In the genomic region with DNA sequence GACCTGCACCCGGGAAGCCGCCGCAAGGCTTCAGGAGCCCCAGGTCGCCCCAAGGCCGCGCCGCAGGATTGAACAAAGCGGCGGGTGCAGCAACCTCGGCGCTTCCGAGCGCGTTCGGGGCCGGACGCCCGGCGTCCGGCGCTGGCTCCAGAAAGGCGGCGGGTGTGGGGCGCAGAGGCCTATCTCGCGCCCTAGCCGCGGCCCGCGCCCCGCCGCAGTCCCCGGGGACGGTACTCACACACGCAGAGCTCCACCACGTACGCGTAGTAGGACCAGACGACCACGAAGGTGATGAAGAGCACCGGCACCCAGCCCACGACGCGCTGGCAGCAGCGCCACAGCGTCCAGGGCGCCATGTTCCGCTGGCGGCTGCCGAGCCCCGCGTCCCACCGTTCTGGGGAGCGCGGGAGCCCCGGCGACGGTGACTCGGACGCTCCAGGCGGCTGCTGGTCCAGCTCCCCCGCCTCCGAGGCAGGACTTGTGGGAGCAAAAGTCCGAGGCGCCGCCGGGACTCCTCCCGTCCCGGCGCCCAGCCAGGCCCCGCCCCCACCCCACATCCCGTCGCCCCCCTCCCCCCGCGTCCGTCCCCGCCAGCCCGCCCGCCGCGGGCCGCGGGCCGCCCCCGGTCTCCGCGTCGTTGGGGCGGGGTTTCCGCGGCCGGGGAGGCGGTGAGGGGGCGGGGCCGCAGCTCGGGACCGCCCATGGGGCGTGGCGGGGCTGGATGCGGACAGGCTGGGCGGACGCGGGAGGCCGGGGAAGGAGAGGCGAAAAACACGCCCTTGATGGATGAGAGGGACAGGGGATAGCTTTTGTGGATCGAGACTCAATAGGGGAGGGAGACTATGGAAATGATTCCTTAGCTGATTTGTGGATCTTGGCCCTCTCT, we compare ENCODE assay signal across 8 cellular contexts. TPM values are rescaled to one million over a fixed set of nuclear protein-coding genes. Genes with fewer than 3 reads are reported as not detected.
DNase-seq lines count a peak whose midpoint lies in the region; ATAC-seq and TF ChIP-seq lines count a peak whose summit lies in the region.

A gene with protein sequence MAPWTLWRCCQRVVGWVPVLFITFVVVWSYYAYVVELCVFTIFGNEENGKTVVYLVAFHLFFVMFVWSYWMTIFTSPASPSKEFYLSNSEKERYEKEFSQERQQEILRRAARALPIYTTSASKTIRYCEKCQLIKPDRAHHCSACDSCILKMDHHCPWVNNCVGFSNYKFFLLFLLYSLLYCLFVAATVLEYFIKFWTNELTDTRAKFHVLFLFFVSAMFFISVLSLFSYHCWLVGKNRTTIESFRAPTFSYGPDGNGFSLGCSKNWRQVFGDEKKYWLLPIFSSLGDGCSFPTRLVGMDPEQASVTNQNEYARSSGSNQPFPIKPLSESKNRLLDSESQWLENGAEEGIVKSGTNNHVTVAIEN (minus strand): TSS at position 488 of the 886 bp plus-strand sequence. CDS start 132 bp downstream, at position 356.

- peak; percentile 89 for ATAC-seq in GM19025 (IDR thresholded peaks at IDR 0.05; ENCODE audit: low read depth, unreplicated experiment)
- peak; percentile 82 for ATAC-seq in HG03342 (IDR thresholded peaks at IDR 0.05; ENCODE audit: unreplicated experiment)
- ATAC-seq in right lobe of liver: peak; percentile 95 to 98 (median 96)

- H3K36me3 ChIP-seq in right lobe of liver: no peaks in the 10 kb centered on the region

- H3K27ac ChIP-seq in right lobe of liver: peak within 1 kb of the TSS; percentile 83 to 92 (median 90)

- WGBS in right lobe of liver (ENCODE audit: insufficient coverage, low coverage, low lambda C conversion rate, missing lambda C conversion rate): 0% methylated on average over 11 of the region's 107 CpGs

- H3K4me3 Mint-ChIP-seq in activated CD4-positive, alpha-beta memory T cell treated with anti-CD3 and anti-CD28 coated beads for 36 hours: peak within 1 kb of the TSS; percentile 93

- H3K9me3 Mint-ChIP-seq in activated CD4-positive, alpha-beta memory T cell treated with anti-CD3 and anti-CD28 coated beads for 36 hours: no peaks in the 10 kb centered on the region

- H3K27me3 ChIP-seq in right lobe of liver: no peaks in the 10 kb centered on the region

- H3K4me1 ChIP-seq in right lobe of liver: peaks cover 0 to 13% (median 0%) of the 10 kb centered on the region in 4 donors

- intact Hi-C loops in activated CD4-positive, alpha-beta memory T cell treated with anti-CD3 and anti-CD28 coated beads for 36 hours (cut with micrococcal nuclease): loop anchor here (1.0 to 2.0 kb wide), 3 partner anchors 24 to 161 kb away; no protein-coding TSS in a partner anchor
- intact Hi-C loops in right lobe of liver (cut with DNase I): no loop called here

- peak; percentile 94 for DNase-seq in Ammon's horn (ENCODE audit: low spot score)
- DNase-seq in NCI-H748 treated with DMSO at 0.1 percent for 48 hours (lab: John Stamatoyannopoulos, UW): peak; percentile 90
- DNase-seq in activated CD4-positive, alpha-beta memory T cell treated with anti-CD3 and anti-CD28 coated beads for 36 hours: peak; percentile 93
- peak; percentile 43 to 88 for DNase-seq in dermis microvascular lymphatic vessel endothelial cell (ENCODE audit: low read depth in 2 of 2)
- peak; percentile 91 to 94 (median 91) for DNase-seq in right lobe of liver
- peak; percentile 82 to 93 for DNase-seq in stimulated activated CD4-positive, alpha-beta T cell treated with anti-CD3 and anti-CD28 coated beads, Interleukin-4, amount 100 ng/mL, for 4 hours

- POLR2A ChIA-PET in activated CD4-positive, alpha-beta memory T cell treated with anti-CD3 and anti-CD28 coated beads for 36 hours (lab: Charles Lee): interaction anchor here (1.1 to 2.9 kb wide), 6 partner anchors 14 to 282 kb away, joined by 3 to 13 read pairs (median 4); partner anchors contain the start of genes MICU2, MRPL57 and SKA3

- H3K4me3 ChIP-seq in right lobe of liver: peak within 1 kb of the TSS; percentile 79 to 99 (median 95)

- CTCF ChIA-PET in activated CD4-positive, alpha-beta memory T cell treated with anti-CD3 and anti-CD28 coated beads for 36 hours (lab: Charles Lee): interaction anchor here (2.3 to 2.9 kb wide), 2 partner anchors 18 to 162 kb away, joined by 13 to 20 read pairs; no protein-coding TSS in a partner anchor

- TF ChIP-seq POLR2A in right lobe of liver (IDR thresholded peaks at IDR 0.05): peak; percentile 92

- no peaks in the 10 kb centered on the region for H3K27me3 Mint-ChIP-seq in activated CD4-positive, alpha-beta memory T cell treated with anti-CD3 and anti-CD28 coated beads for 36 hours

- peak within 1 kb of the TSS; percentile 90 for H3K27ac Mint-ChIP-seq in activated CD4-positive, alpha-beta memory T cell treated with anti-CD3 and anti-CD28 coated beads for 36 hours

- peaks cover 29% of the 10 kb centered on the region for H3K4me1 Mint-ChIP-seq in activated CD4-positive, alpha-beta memory T cell treated with anti-CD3 and anti-CD28 coated beads for 36 hours (ENCODE audit: low read depth)

- H3K36me3 Mint-ChIP-seq in activated CD4-positive, alpha-beta memory T cell treated with anti-CD3 and anti-CD28 coated beads for 36 hours: peaks cover 10% of the 10 kb centered on the region

- H3K9me3 ChIP-seq in right lobe of liver: no peaks in the 10 kb centered on the region

- TF ChIP-seq CTCF in right lobe of liver (IDR thresholded peaks at IDR 0.05): no peak

RNA-seq across cellular contexts. Expression of the gene that starts here (rescaled TPM):
- total RNA-seq in activated CD4-positive, alpha-beta memory T cell treated with anti-CD3 and anti-CD28 coated beads for 36 hours: 10 to 100 TPM; 53.5 to 60.6 TPM
- total RNA-seq in dermis microvascular lymphatic vessel endothelial cell (88.0 and 88.7 TPM in 2 replicates), right lobe of liver (10 to 100 TPM; 19.2 to 28.9 (median 23.4) TPM)

Comparison
In these comparisons a context has a peak if more than half of its experiments do, and no peak if none do; other contexts are left out.
1. Peak in every context shown above with its lines: DNase-seq, ATAC-seq, H3K4me3 ChIP-seq and H3K27ac ChIP-seq.